1 cellular context compared by ENCODE assay signal in the genomic region with DNA sequence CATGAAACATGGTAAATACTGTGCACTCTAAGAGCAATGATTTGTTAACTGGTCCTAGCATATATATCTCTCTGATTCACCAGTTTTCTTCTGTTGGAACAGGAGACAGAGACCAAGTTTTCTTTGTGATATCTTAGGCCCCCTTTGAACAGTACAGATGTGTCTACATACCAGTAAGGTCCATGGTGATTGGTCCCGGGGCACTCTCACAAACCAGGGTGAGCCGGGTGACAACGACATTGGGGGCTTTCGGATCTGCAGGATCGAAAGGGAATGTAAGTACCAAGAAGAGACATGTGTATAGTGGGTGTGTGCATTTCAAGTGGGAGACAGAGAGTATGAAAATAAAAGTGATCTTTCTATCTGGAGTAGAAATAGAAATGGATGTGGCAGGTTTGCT.
TF ChIP-seq lines count a peak whose summit lies in the region.

No MANE protein-coding gene starts in this region.

TF ChIP-seq in endothelial cell of umbilical vein, 7 proteins besides CTCF, POLR2A, EP300 and RAD21:
- TF ChIP-seq GATA2 (IDR thresholded peaks at IDR 0.05; ENCODE audit: insufficient read depth, insufficient read length, low read depth, low read length) (no peak), POLR2AphosphoS5 (IDR thresholded peaks at IDR 0.05; ENCODE audit: insufficient read depth, low read depth, low read length) (no peak), JUN (IDR thresholded peaks at IDR 0.05; ENCODE audit: borderline replicate concordance, insufficient read depth, insufficient read length, low read depth) (no peak), MYC (IDR thresholded peaks at IDR 0.05; ENCODE audit: low read depth, low read length) (no peak), EZH2 (IDR thresholded peaks at IDR 0.05; ENCODE audit: borderline replicate concordance, low read depth, low read length, severe bottlenecking) (no peak), FOS (IDR thresholded peaks at IDR 0.05; ENCODE audit: borderline replicate concordance, insufficient read depth, low read length) (no peak)
- TF ChIP-seq, protein P1, sequence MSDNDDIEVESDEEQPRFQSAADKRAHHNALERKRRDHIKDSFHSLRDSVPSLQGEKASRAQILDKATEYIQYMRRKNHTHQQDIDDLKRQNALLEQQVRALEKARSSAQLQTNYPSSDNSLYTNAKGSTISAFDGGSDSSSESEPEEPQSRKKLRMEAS (IDR thresholded peaks at IDR 0.05; ENCODE audit: insufficient read depth, insufficient read length) = no peak
TF ChIP-seq in endothelial cell of umbilical vein: peak in this region for 0.
